11 cellular contexts compared by ENCODE assay signal in genomic region chr15:31341036-31341435, GRCh38. TPM values are rescaled to one million over a fixed set of nuclear protein-coding genes. Genes with fewer than 3 reads are reported as not detected.
DNase-seq lines count a peak whose midpoint lies in the region; ATAC-seq, FAIRE-seq and TF ChIP-seq lines count a peak whose summit lies in the region.
"Had no signal": no experiment of that assay in that cellular context is flagged by ENCODE, and none has a peak within 500 bp of the region (broad histone marks: within the 10 kb centered on the region; RNA-seq: fewer than 3 reads in every experiment).

No MANE protein-coding gene starts in this region.

- H2AK5ac ChIP-seq in IMR-90 (ENCODE audit: low read depth, low read length), result peak overlapping the region; percentile 24; the same call in 1 of the 2 replicates

- no peak overlapping the region for H2AFZ ChIP-seq in IMR-90 (replicated peaks; ENCODE audit: low read length, poor library complexity)
- no peak overlapping the region for H2AFZ ChIP-seq in GM12878 (ENCODE audit: control insufficient read depth, low read depth, low read length)

- dilution Hi-C loops in IMR-90 (cut with HindIII; ENCODE audit: low sequenced_read_pairs, unreplicated experiment), result no loop called here

- H3K27me3 Mint-ChIP-seq in CD14-positive monocyte (ENCODE audit: low read depth in 3 of 3) (no peaks in the 10 kb centered on the region), HFFc6 (ENCODE audit: insufficient read depth) (no peaks in the 10 kb centered on the region)

- no peak overlapping the region for H3K9ac ChIP-seq in IMR-90 (ENCODE audit: low read depth, low read length)
- H3K9ac ChIP-seq in GM12878 (ENCODE audit: control insufficient read depth, insufficient read depth, low read length), result no peak overlapping the region
- H3K9ac ChIP-seq: SK-N-SH had no signal

- H3K4me1 Mint-ChIP-seq in CD14-positive monocyte, result peaks cover 93% of the 10 kb centered on the region
- peaks cover 31% of the 10 kb centered on the region for H3K4me1 Mint-ChIP-seq in HFFc6 (ENCODE audit: low read depth)

- no peak overlapping the region for H3K4ac ChIP-seq in IMR-90 (ENCODE audit: low read depth, low read length)

- no peak overlapping the region for H4K8ac ChIP-seq in IMR-90 (ENCODE audit: low read depth in 2 of 2, low read length in 2 of 2)

- H3K36me3 Mint-ChIP-seq in CD14-positive monocyte (peaks cover 11 to 63% of the 10 kb centered on the region in 2 donors), HFFc6 (ENCODE audit: low read depth) (no peaks in the 10 kb centered on the region)

- H3K36me3 ChIP-seq in IMR-90 (ENCODE audit: control insufficient read depth, insufficient read depth, low read length), result no peaks in the 10 kb centered on the region
- peaks cover 7 to 22% of the 10 kb centered on the region in 2 experiments for H3K36me3 ChIP-seq in GM12878 (ENCODE audit: control insufficient read depth in 2 of 2, insufficient read depth in 2 of 2, low read length in 1 of 2)
- peaks cover 14% of the 10 kb centered on the region for H3K36me3 ChIP-seq in neutrophil
- H3K36me3 ChIP-seq: adrenal gland had no signal

- SMC1A ChIA-PET in GM12878 (lab: Charles Lee; ENCODE audit: uncharacterized antibody, unreplicated experiment), result interaction anchor here (1.7 to 2.0 kb wide), 2 partner anchors 12 to 13 kb away, joined by 7 to 8 read pairs; no protein-coding TSS in a partner anchor

- ATAC-seq in IMR-90 (ENCODE audit: low read depth), result no peak
- no peak for ATAC-seq in GM12878
- no peak for ATAC-seq in HG03139 (IDR thresholded peaks at IDR 0.05; ENCODE audit: unreplicated experiment)

- no peak overlapping the region for H3K23ac ChIP-seq in IMR-90 (ENCODE audit: low read depth, low read length)

- peaks cover 99% of the 10 kb centered on the region for H3K79me2 ChIP-seq in GM12878 (ENCODE audit: control insufficient read depth, insufficient read depth, low read length)

- no peak overlapping the region for H2AK9ac ChIP-seq in IMR-90 (replicated peaks; ENCODE audit: low read depth, low read length, poor library complexity)

- intact Hi-C loops in CD14-positive monocyte (cut with micrococcal nuclease) (no loop called here), IMR-90 (cut with micrococcal nuclease) (no loop called here), GM12878 (cut with micrococcal nuclease; ENCODE audit: unreplicated experiment) (no loop called here)

- in situ Hi-C loops in IMR-90 (cut with MboI; ENCODE audit: low sequenced_read_pairs), result no loop called here
- in situ Hi-C loops in GM12878 (cut with MboI), result loop anchor here (25.0 kb wide), 2 partner anchors 704 to 1271 kb away; partner anchors contain the start of genes ARHGAP11A and ARHGAP11B

- no peak overlapping the region for H3K4me2 ChIP-seq in IMR-90 (ENCODE audit: low read depth, low read length)
- H3K4me2 ChIP-seq in GM12878 (ENCODE audit: control insufficient read depth, insufficient read depth), result no peak overlapping the region; the same call in 1 of the 2 replicates
- H3K4me2 ChIP-seq: SK-N-SH had no signal

- no peaks in the 10 kb centered on the region for H3K27me3 ChIP-seq in IMR-90 (ENCODE audit: control insufficient read depth, insufficient read depth, low read length)
- H3K27me3 ChIP-seq in GM12878 (replicated peaks in 1 of 2; ENCODE audit: control insufficient read depth in 2 of 2, insufficient read depth in 2 of 2, low read length in 1 of 2), result no peaks in the 10 kb centered on the region
- H3K27me3 ChIP-seq in neutrophil, result no peaks in the 10 kb centered on the region
- H3K27me3 ChIP-seq: adrenal gland had no signal

- H3K4me3 ChIP-seq in IMR-90 (ENCODE audit: insufficient read depth, low read depth, low read length) (no peak overlapping the region), GM12878 (no peak overlapping the region), neutrophil (ENCODE audit: low read depth in 1 of 2, low read length in 1 of 2) (no peak overlapping the region)
- H3K4me3 ChIP-seq: adrenal gland had no signal

- H4K91ac ChIP-seq in IMR-90 (ENCODE audit: insufficient read depth, low read depth, low read length), result no peak overlapping the region

- H3K27ac ChIP-seq in IMR-90 (ENCODE audit: insufficient read depth, low read length) (no peak overlapping the region), GM12878 (ENCODE audit: control insufficient read depth, insufficient read depth) (0 out of 2 replicates have a peak overlapping the region, but pooled peaks have one; percentile 1), neutrophil (peak overlapping the region; percentile 78)

- CTCF ChIA-PET in IMR-90 (lab: Yijun Ruan, JAX) (no interaction called here), GM12878 (lab: Yijun Ruan, JAX) (interaction anchor here (1.1 kb wide), 1 partner anchor 16 kb away, joined by 3 read pairs; no protein-coding TSS in a partner anchor)

- WGBS in IMR-90 (ENCODE audit: extremely low coverage in 2 of 2, insufficient read length in 1 of 2), 2 experiments, result no CpG with 5 or more reads among the region's 5 CpGs
- 98% methylated on average over 5 of the region's 5 CpGs for WGBS in GM12878 (ENCODE audit: insufficient coverage, insufficient replicate concordance, low lambda C conversion rate, missing lambda C conversion rate)

- H3K79me1 ChIP-seq in IMR-90 (ENCODE audit: low read depth in 1 of 2, low read length in 2 of 2), result peaks cover 44 to 98% of the 10 kb centered on the region in 2 experiments

- TF ChIP-seq RAD21 in IMR-90 (IDR thresholded peaks at IDR 0.05; ENCODE audit: low read length), result no peak
- no peak for TF ChIP-seq RAD21 in GM12878 (IDR thresholded peaks at IDR 0.05; ENCODE audit: insufficient read depth, low read depth, low read length)

- no peak overlapping the region for H3K14ac ChIP-seq in IMR-90 (replicated peaks; ENCODE audit: low read depth, low read length)

- FAIRE-seq in GM12878 (lab: Jason Lieb, UNC) (no peak), GM12892 (lab: Jason Lieb, UNC) (no peak)

- no peak overlapping the region; the same call in 1 of the 2 replicates for H3K56ac ChIP-seq in IMR-90 (ENCODE audit: extremely low read depth, insufficient read depth, low read length)

- no peak for DNase-seq in CD14-positive monocyte (ENCODE audit: low spot score)
- DNase-seq in IMR-90, result no peak
- no peak for DNase-seq in GM12878 (ENCODE audit: low read depth, low spot score)
- no peak for DNase-seq in SW480 (ENCODE audit: low spot score)
- DNase-seq in HFFc6, result no peak
- no peak for DNase-seq in GM12892 (ENCODE audit: insufficient read length)
- DNase-seq: adrenal gland; SK-N-SH; stimulated activated CD4-positive, alpha-beta T cell treated with anti-CD3 and anti-CD28 coated beads, Interleukin-2, amount 100 ng/mL, for 24 hours had no signal

- TF ChIP-seq CTCF in CD14-positive monocyte (IDR thresholded peaks at IDR 0.05), result no peak
- TF ChIP-seq CTCF in IMR-90 (conservative IDR thresholded peaks at IDR 0.05; ENCODE audit: low read depth, low read length), result no peak
- no peak for TF ChIP-seq CTCF in GM12878 (IDR thresholded peaks at IDR 0.05 in 2 of 3, conservative IDR thresholded peaks at IDR 0.05 in 1 of 3; ENCODE audit: control insufficient read depth in 2 of 3, extremely low read depth in 1 of 3, insufficient read depth in 1 of 3, low read depth in 3 of 3, low read length in 3 of 3)
- no peak for TF ChIP-seq CTCF in neutrophil (IDR thresholded peaks at IDR 0.05)
- no peak for TF ChIP-seq CTCF in HFFc6 (IDR thresholded peaks at IDR 0.05)

- TF ChIP-seq POLR2A in IMR-90 (IDR thresholded peaks at IDR 0.05; ENCODE audit: low read depth, low read length) (no peak), GM12878 (IDR thresholded peaks at IDR 0.05; ENCODE audit: low read depth, low read length) (no peak), GM12892 (IDR thresholded peaks at IDR 0.05; ENCODE audit: low read depth, low read length) (no peak)

- peaks cover 37% of the 10 kb centered on the region for H3K9me1 ChIP-seq in IMR-90 (ENCODE audit: insufficient read depth, low read length)

- H3K9me3 ChIP-seq in IMR-90 (ENCODE audit: control insufficient read depth, insufficient read depth, low read length) (no peaks in the 10 kb centered on the region), GM12878 (replicated peaks; ENCODE audit: control insufficient read depth, insufficient read depth, low read length) (no peaks in the 10 kb centered on the region), neutrophil (no peaks in the 10 kb centered on the region)
- H3K9me3 ChIP-seq: adrenal gland, SK-N-SH had no signal

- H3K27ac Mint-ChIP-seq in CD14-positive monocyte (peak overlapping the region in 5 of 7 donors; percentile 37 to 85 (median 77)), HFFc6 (no peak overlapping the region)

- RAD21 ChIA-PET in GM12878 (lab: Charles Lee; ENCODE audit: unreplicated experiment), result interaction anchor here (0.6 to 0.7 kb wide), 2 partner anchors 25 to 182 kb away, joined by 3 to 4 read pairs; no protein-coding TSS in a partner anchor

- H3K4me1 ChIP-seq in IMR-90 (ENCODE audit: control insufficient read depth, insufficient read depth, low read length), result peaks cover 16% of the 10 kb centered on the region
- peaks cover 92% of the 10 kb centered on the region for H3K4me1 ChIP-seq in GM12878 (ENCODE audit: control insufficient read depth, insufficient read depth, low read length)
- peaks cover 62 to 93% of the 10 kb centered on the region in 2 experiments for H3K4me1 ChIP-seq in neutrophil (ENCODE audit: control insufficient read depth in 1 of 2, insufficient read depth in 1 of 2, low read depth in 1 of 2, low read length in 1 of 2)

- H4K20me1 ChIP-seq in IMR-90 (ENCODE audit: insufficient read depth, low read length) (peaks cover 96% of the 10 kb centered on the region), GM12878 (ENCODE audit: control insufficient read depth, insufficient read depth) (peaks cover 10% of the 10 kb centered on the region)

- no TSS peak for BruUV-seq in IMR-90 (replicated peaks; lab: Mats Ljungman, UMichigan)
- BruUV-seq in GM12878 (replicated peaks; lab: Mats Ljungman, UMichigan), result no TSS peak

- no peak overlapping the region for H3K18ac ChIP-seq in IMR-90 (ENCODE audit: low read depth, low read length)

- no peak overlapping the region for H2BK5ac ChIP-seq in IMR-90 (ENCODE audit: low read depth, low read length, poor library complexity, severe bottlenecking)

- POLR2A ChIA-PET in IMR-90 (lab: Charles Lee; ENCODE audit: unreplicated experiment) (no interaction called here), GM12878 (lab: Charles Lee) (interaction anchor here (0.9 kb wide), 1 partner anchor 25 kb away, joined by 3 read pairs; no protein-coding TSS in a partner anchor)

- H4K5ac ChIP-seq in IMR-90 (ENCODE audit: low read depth, low read length), result no peak overlapping the region

- H3K9me3 Mint-ChIP-seq in CD14-positive monocyte, result no peaks in the 10 kb centered on the region
- H3K9me3 Mint-ChIP-seq in HFFc6, result no peaks in the 10 kb centered on the region

- no peak for TF ChIP-seq EP300 in GM12878 (IDR thresholded peaks at IDR 0.05; ENCODE audit: borderline replicate concordance in 1 of 2, control insufficient read depth in 1 of 2, low read depth in 2 of 2, low read length in 2 of 2)

- H3K4me3 Mint-ChIP-seq in CD14-positive monocyte (no peak overlapping the region), HFFc6 (no peak overlapping the region)

- H2BK20ac ChIP-seq in IMR-90 (ENCODE audit: low read depth, low read length), result no peak overlapping the region

- H2BK120ac ChIP-seq in IMR-90 (ENCODE audit: low read depth, low read length), result no peak overlapping the region

- H2BK15ac ChIP-seq in IMR-90 (ENCODE audit: low read depth, low read length), result no peak overlapping the region

RNA-seq across cellular contexts. Expression of gene KLF13, which starts 14.4 kb away (rescaled TPM):
- polyA plus RNA-seq in CD14-positive monocyte (10 to 100 TPM; 22.5 to 28.0 TPM), IMR-90 (2012; rRNA removed) (10.6 and 11.8 TPM in 2 replicates), GM12878 (2011; rRNA removed) (71.9 and 72.0 TPM in 2 replicates), GM12878 (2014; fragmentation: Illumina TruSeq; extraction: Trizol) (42.3 and 48.2 TPM in 2 replicates), GM12878 (2014; fragmentation: Nextera tagmentation; extraction: Ambion mirVana) (10 to 100 TPM; 31.1 to 63.1 TPM), GM12878 (2014; rRNA removed) (51.0 and 52.4 TPM in 2 replicates), GM12878 (2016; fragmentation: Nextera tagmentation; extraction: Ambion mirVana) (10 to 100 TPM; 20.3 to 24.4 TPM)
- total RNA-seq in IMR-90 (2012; rRNA removed) (9.5 and 10.8 TPM in 2 replicates), GM12878 (2014; rRNA removed) (49.3 and 51.8 TPM in 2 replicates), GM12878 (2014; rRNA removed; fragmentation: Illumina TruSeq; extraction: Trizol) (64.7 and 65.1 TPM in 2 replicates), GM12878 (2021) (109 and 112 TPM in 2 replicates)
- polyA plus RNA-seq in IMR-90 (2012; cell fraction: cytosol; rRNA removed), result 4.8 and 6.4 TPM in 2 replicates
- 5.8 and 7.8 TPM in 2 replicates for polyA plus RNA-seq in IMR-90 (2012; cell fraction: nucleus; rRNA removed; ENCODE audit: low replicate concordance)
- 47.3 and 48.6 TPM in 2 replicates for total RNA-seq in GM12878 (2013; cell fraction: nucleolus; rRNA removed)
- polyA plus RNA-seq in GM12878 (2011; ENCODE audit: low read depth), result 21.1 TPM
- 40.2 and 46.9 TPM in 2 replicates for polyA plus RNA-seq in GM12878 (2011; cell fraction: cytosol; rRNA removed)
- 35.3 and 41.2 TPM in 2 replicates for polyA plus RNA-seq in GM12878 (2011; cell fraction: nucleus; rRNA removed)
- polyA plus RNA-seq in GM12878 (2012), result 50.2 and 70.7 TPM in 2 replicates
- polyA minus RNA-seq in GM12878 (2011; rRNA and poly(A)+ RNA removed), result 55.7 and 58.5 TPM in 2 replicates
- polyA minus RNA-seq in GM12878 (2011; cell fraction: cytosol; rRNA and poly(A)+ RNA removed), result 23.3 and 37.1 TPM in 2 replicates
- 10.3 and 17.7 TPM in 2 replicates for polyA minus RNA-seq in GM12878 (2011; cell fraction: nucleus; rRNA and poly(A)+ RNA removed)
- 10 to 100 TPM; 22.5 to 29.1 (median 23.5) TPM for total RNA-seq in HFFc6 (2021; fragmentation: NEBNext Ultra II Directional; extraction: Animal tissue kit (Norgen Biotek cat#: 25700))
- polyA plus RNA-seq in GM12892 (2012; ENCODE audit: missing spikeins), result 39.1 TPM
